In genomic region chr3:64129581-64129980, GRCh38 we compare ENCODE assay signal across 21 cellular contexts.
"Had no signal": no experiment of that assay in that cellular context is flagged by ENCODE, and none has a peak within 500 bp of the region (broad histone marks: within the 10 kb centered on the region; RNA-seq: fewer than 3 reads in every experiment).

No MANE protein-coding gene starts in this region.

- H2AFZ ChIP-seq: parathyroid adenoma had no signal

- ATAC-seq: heart right ventricle; left lung; lower lobe of right lung; natural killer cell; psoas muscle; right lobe of liver; stimulated activated naive B cell treated with anti-CD40 and anti-IgM and Interleukin-4, amounts not matched to agents 10 μg/mL and 1 μg/mL and 100 μg/mL, for 72 hours; stimulated activated naive CD8-positive, alpha-beta T cell treated with anti-CD3 and anti-CD28 coated beads, Interleukin-15, amount 100 ng/mL, for 72 hours; upper lobe of right lung had no signal

- H3K27ac ChIP-seq: colonic mucosa, heart right ventricle, left lung, lower lobe of right lung, parathyroid adenoma, psoas muscle, right lobe of liver, testis, tibial nerve, upper lobe of right lung, vagina had no signal

- H3K9ac ChIP-seq: parathyroid adenoma had no signal

- H3K4me3 ChIP-seq: colonic mucosa, heart right ventricle, left lung, lower lobe of right lung, psoas muscle, right lobe of liver, testis, tibial nerve, upper lobe of right lung, vagina had no signal

- DNase-seq: colonic mucosa; dermis blood vessel endothelial cell; erythroblast; heart right ventricle; hypothalamus; immature natural killer cell; left lung; lower lobe of right lung; natural killer cell; psoas muscle; retina; right lobe of liver; stimulated activated CD4-positive, alpha-beta T cell treated with anti-CD3 and anti-CD28 coated beads, Interleukin-2, amount 100 ng/mL, for 24 hours; stimulated activated CD4-positive, alpha-beta T cell treated with anti-CD3 and anti-CD28 coated beads, Interleukin-4, amount 100 ng/mL, for 4 hours; stimulated activated naive B cell treated with anti-CD40 and anti-IgM and Interleukin-4, amounts not matched to agents 10 μg/mL and 1 μg/mL and 100 μg/mL, for 72 hours; stimulated activated naive CD8-positive, alpha-beta T cell treated with anti-CD3 and anti-CD28 coated beads, Interleukin-15, amount 100 ng/mL, for 72 hours; testis; upper lobe of right lung had no signal

- H3K79me2 ChIP-seq: parathyroid adenoma had no signal

- H3K4me1 ChIP-seq: colonic mucosa, left lung, lower lobe of right lung, parathyroid adenoma, psoas muscle, right lobe of liver, testis, upper lobe of right lung had no signal

- H3K9me3 ChIP-seq: colonic mucosa, left lung, lower lobe of right lung, psoas muscle, right lobe of liver, testis, upper lobe of right lung, vagina had no signal

- H3K27me3 ChIP-seq: colonic mucosa, heart right ventricle, left lung, right lobe of liver, testis, tibial nerve, upper lobe of right lung, vagina had no signal

- H3K36me3 ChIP-seq: colonic mucosa, left lung, lower lobe of right lung, right lobe of liver, upper lobe of right lung, vagina had no signal
